8 cellular contexts compared by ENCODE assay signal in genomic region chr13:30033681-30034447, GRCh38.
DNase-seq lines count a peak whose midpoint lies in the region; ATAC-seq and TF ChIP-seq lines count a peak whose summit lies in the region.

No MANE protein-coding gene starts in this region.

- H3K4me3 ChIP-seq in SK-N-SH (ENCODE audit: low read depth in 2 of 2, low read length in 1 of 2) (peak overlapping the region in 1 of 2 experiments; percentile 22; a peak in 1 of 4 replicates), thoracic aorta (no peak overlapping the region), upper lobe of right lung (no peak overlapping the region)

- no peaks in the 10 kb centered on the region for H4K20me1 ChIP-seq in SK-N-SH (ENCODE audit: insufficient read depth)

- H3K79me2 ChIP-seq in SK-N-SH (ENCODE audit: insufficient read depth), result no peaks in the 10 kb centered on the region

- DNase-seq in Right ventricle myocardium superior (no peak), Right ventricle myocardium inferior (ENCODE audit: missing footprints) (no peak), SK-N-SH (no peak), glomerular visceral epithelial cell (ENCODE audit: extremely low spot score) (peak; percentile 59), thoracic aorta (ENCODE audit: low spot score) (no peak), upper lobe of right lung (no peak)
- DNase-seq in stimulated activated CD4-positive, alpha-beta T cell treated with anti-CD3 and anti-CD28 coated beads, Interleukin-4, amount 100 ng/mL, for 1 hour, result no peak
- DNase-seq in activated naive CD4-positive, alpha-beta T cell treated with Interleukin-2 at 50 U/mL for 16 hours, result no peak

- peak overlapping the region in 1 of 2 experiments; percentile 83; a peak in 2 of 4 replicates for H3K27ac ChIP-seq in SK-N-SH (ENCODE audit: low read depth in 2 of 2, low read length in 1 of 2)
- no peak overlapping the region for H3K27ac ChIP-seq in thoracic aorta
- H3K27ac ChIP-seq in upper lobe of right lung, result no peak overlapping the region

- TF ChIP-seq RAD21 in SK-N-SH (IDR thresholded peaks at IDR 0.05; ENCODE audit: low read length), result no peak

- CTCF ChIA-PET in SK-N-SH (lab: Yijun Ruan, JAX), result no interaction called here

- intact Hi-C loops in Right ventricle myocardium superior (cut with DNase I) (no loop called here), Right ventricle myocardium inferior (cut with DNase I) (no loop called here), upper lobe of right lung (cut with DNase I) (no loop called here)

- no peaks in the 10 kb centered on the region for H3K27me3 ChIP-seq in SK-N-SH (ENCODE audit: insufficient read depth)
- no peaks in the 10 kb centered on the region for H3K27me3 ChIP-seq in thoracic aorta (replicated peaks; ENCODE audit: insufficient read depth)
- H3K27me3 ChIP-seq in upper lobe of right lung, result peaks cover under 1% of the 10 kb centered on the region

- H3K9ac ChIP-seq in SK-N-SH, result no peak overlapping the region

- H3K36me3 ChIP-seq in SK-N-SH (replicated peaks in 1 of 2; ENCODE audit: control insufficient read depth in 1 of 2, insufficient read depth in 2 of 2, low read length in 1 of 2) (no peaks in the 10 kb centered on the region), thoracic aorta (no peaks in the 10 kb centered on the region), upper lobe of right lung (no peaks in the 10 kb centered on the region)

- H3K9me3 ChIP-seq in SK-N-SH (no peaks in the 10 kb centered on the region), thoracic aorta (no peaks in the 10 kb centered on the region), upper lobe of right lung (no peaks in the 10 kb centered on the region)

- 39% methylated on average over 5 of the region's 5 CpGs for WGBS in SK-N-SH (ENCODE audit: low lambda C conversion rate)

- H3K9me2 ChIP-seq in SK-N-SH, result no peaks in the 10 kb centered on the region

- ATAC-seq in Right ventricle myocardium superior (ENCODE audit: poor library complexity), result peak; percentile 20
- ATAC-seq in Right ventricle myocardium inferior, result no peak
- ATAC-seq in thoracic aorta (ENCODE audit: insufficient number of reproducible peaks, low FRiP score, low read depth), result peak; percentile 26
- ATAC-seq in upper lobe of right lung, result no peak

- peaks cover 0 to 20% of the 10 kb centered on the region in 2 experiments; a peak in 3 of 4 replicates for H3K4me1 ChIP-seq in SK-N-SH (ENCODE audit: control insufficient read depth in 1 of 2, insufficient read depth in 2 of 2, low read depth in 1 of 2, low read length in 1 of 2)
- H3K4me1 ChIP-seq in thoracic aorta (ENCODE audit: control insufficient read depth in 1 of 2, low read depth in 2 of 2), result peaks cover 0 to 10% of the 10 kb centered on the region in 2 donors
- no peaks in the 10 kb centered on the region for H3K4me1 ChIP-seq in upper lobe of right lung

- no peak overlapping the region; the same call in none of the 2 replicates for H2AFZ ChIP-seq in SK-N-SH (ENCODE audit: low read depth)

- POLR2A ChIA-PET in SK-N-SH (lab: Yijun Ruan, JAX), result no interaction called here

- TF ChIP-seq CTCF in SK-N-SH (IDR thresholded peaks at IDR 0.05) (no peak), thoracic aorta (IDR thresholded peaks at IDR 0.05) (no peak), upper lobe of right lung (IDR thresholded peaks at IDR 0.05) (no peak)

- peak overlapping the region; percentile 59 for H3K4me2 ChIP-seq in SK-N-SH

- peaks cover 14% of the 10 kb centered on the region for H3F3A ChIP-seq in SK-N-SH (replicated peaks; ENCODE audit: insufficient read depth)

- TF ChIP-seq EP300 in SK-N-SH (IDR thresholded peaks at IDR 0.05; ENCODE audit: borderline replicate concordance in 1 of 2, low read depth in 1 of 2, low read length in 1 of 2), result peak in 1 of 2 experiments; percentile 74; a peak in 2 of 4 replicates

TF ChIP-seq in SK-N-SH, 30 proteins besides CTCF, POLR2A, EP300 and RAD21:
- TF ChIP-seq IRF3 (IDR thresholded peaks at IDR 0.05; ENCODE audit: low read depth, low read length), result no peak
- TF ChIP-seq FOSL2 (IDR thresholded peaks at IDR 0.05; ENCODE audit: borderline replicate concordance, low read depth), result peak; percentile 86
- TF ChIP-seq TEAD4 (IDR thresholded peaks at IDR 0.05; ENCODE audit: borderline replicate concordance, insufficient read depth), result 0 out of 2 replicates have a peak, but pooled peaks have one; percentile 20
- peak; percentile 98 for TF ChIP-seq MEF2A (IDR thresholded peaks at IDR 0.05; ENCODE audit: borderline replicate concordance, low read depth)
- TF ChIP-seq MAX (IDR thresholded peaks at IDR 0.05; ENCODE audit: low read depth), result 0 out of 2 replicates have a peak, but pooled peaks have one; percentile 12
- TF ChIP-seq TCF12 (IDR thresholded peaks at IDR 0.05), result peak; percentile 96
- TF ChIP-seq CHD2 (IDR thresholded peaks at IDR 0.05; ENCODE audit: low read length, partially characterized antibody), result no peak
- TF ChIP-seq GATA2 (CRISPR knock-in tag; IDR thresholded peaks at IDR 0.05), result no peak
- TF ChIP-seq RXRA (IDR thresholded peaks at IDR 0.05; ENCODE audit: borderline replicate concordance, low read depth), result no peak
- TF ChIP-seq POLR2AphosphoS5 (IDR thresholded peaks at IDR 0.05; ENCODE audit: low read depth, low read length), result peak; percentile 46; the same call in 1 of the 2 replicates
- no peak for TF ChIP-seq YY1 (IDR thresholded peaks at IDR 0.05; ENCODE audit: low read depth)
- peak; percentile 79 for TF ChIP-seq PBX3 (IDR thresholded peaks at IDR 0.05)
- TF ChIP-seq USF2 (IDR thresholded peaks at IDR 0.05; ENCODE audit: borderline replicate concordance, low read depth, low read length), result no peak
- TF ChIP-seq EZH2phosphoT487 (IDR thresholded peaks at IDR 0.05; ENCODE audit: borderline replicate concordance, low read depth), result no peak
- TF ChIP-seq JUND (IDR thresholded peaks at IDR 0.05), result peak; percentile 81
- no peak for TF ChIP-seq USF1 (IDR thresholded peaks at IDR 0.05; ENCODE audit: borderline replicate concordance, low read depth)
- TF ChIP-seq TAF1 (IDR thresholded peaks at IDR 0.05; ENCODE audit: borderline replicate concordance, low read depth, low read length), result no peak
- TF ChIP-seq ZBTB33 (IDR thresholded peaks at IDR 0.05; ENCODE audit: borderline replicate concordance, low read depth), result no peak
- TF ChIP-seq RCOR1 (IDR thresholded peaks at IDR 0.05; ENCODE audit: low read length), result no peak
TF ChIP-seq in SK-N-SH: peak in this region for 8.

Comparison
In these comparisons a context has a peak if more than half of its experiments do, and no peak if none do; other contexts are left out.
1. ATAC-seq: peak in Right ventricle myocardium superior (single experiment) and thoracic aorta (single experiment); none in Right ventricle myocardium inferior (single experiment) and upper lobe of right lung (single experiment).